Comparison of ENCODE assay signal across 35 cellular contexts in the genomic region with DNA sequence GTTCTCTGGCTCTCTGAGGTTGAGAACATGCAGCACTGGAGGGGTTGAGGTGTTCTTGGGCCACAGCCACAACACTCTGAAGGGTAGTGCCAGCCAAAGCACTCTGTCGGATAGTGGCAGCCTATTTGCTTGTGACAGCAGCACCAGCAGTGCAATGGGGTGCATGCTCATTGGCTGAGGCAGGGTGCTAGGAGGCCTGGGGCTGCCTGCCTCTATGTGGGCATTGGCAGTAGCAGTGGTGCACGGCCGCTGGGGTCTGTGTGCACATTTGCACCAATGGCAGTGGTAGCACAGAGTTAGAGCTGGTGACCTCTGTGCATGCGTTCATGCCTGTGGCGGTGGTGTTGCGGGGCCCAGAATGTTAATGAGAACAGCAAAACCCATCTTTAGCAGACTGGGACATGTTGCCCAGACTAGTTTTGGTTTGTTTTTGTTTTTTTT. TPM values are rescaled to one million over a fixed set of nuclear protein-coding genes. Genes with fewer than 3 reads are reported as not detected.
"Had no signal": no experiment of that assay in that cellular context is flagged by ENCODE, and none has a peak within 500 bp of the region (broad histone marks: within the 10 kb centered on the region; RNA-seq: fewer than 3 reads in every experiment).

No MANE protein-coding gene starts in this region.

- H3K27me3 Mint-ChIP-seq: effector memory CD8-positive, alpha-beta T cell; memory B cell; naive B cell had no signal

- H3K36me3 ChIP-seq: neural progenitor cell, uterus had no signal

- DNase-seq: caudate nucleus; cerebellar nuclear complex; cortex of kidney; effector memory CD8-positive, alpha-beta T cell; foreskin keratinocyte; heart left ventricle; left colon; mucosa of descending colon; naive B cell; nucleus accumbens; ovary; posterior cingulate gyrus; retina; stimulated activated CD4-positive, alpha-beta T cell treated with anti-CD3 and anti-CD28 coated beads, Interleukin-12 subunit alpha, Interleukin-12 subunit beta, amount 100 ng/mL, for 4 hours; stimulated activated CD4-positive, alpha-beta T cell treated with anti-CD3 and anti-CD28 coated beads, Interleukin-1b, Interleukin-23, amount 100 ng/mL, for 48 hours; stimulated activated CD4-positive, alpha-beta T cell treated with anti-CD3 and anti-CD28 coated beads, Interleukin-4, amount 100 ng/mL, for 1 hour; stimulated activated CD8-positive, alpha-beta memory T cell treated with anti-CD3 and anti-CD28 coated beads, Interleukin-4, amount 100 ng/mL, for 48 hours; stimulated activated naive CD4-positive, alpha-beta T cell treated with Interleukin-2 at 50 U/mL for 16 hours; upper lobe of left lung; uterus had no signal

- ATAC-seq: effector memory CD8-positive, alpha-beta T cell; foreskin keratinocyte; gastroesophageal sphincter; left colon; mucosa of descending colon; sciatic nerve had no signal

- H3K4me1 Mint-ChIP-seq: mesothelial cell of epicardium, nephron, neural progenitor cell had no signal

- H3K9me3 Mint-ChIP-seq: effector memory CD8-positive, alpha-beta T cell; memory B cell; naive B cell; nephron; neural progenitor cell had no signal

- H3K27ac ChIP-seq: epithelial cell of prostate, esophagus muscularis mucosa, foreskin keratinocyte, gastroesophageal sphincter, heart left ventricle, hepatocyte, neural progenitor cell, ovary, thoracic aorta, tibial nerve, upper lobe of left lung, uterus had no signal

- H3K4me1 ChIP-seq: foreskin keratinocyte, neural progenitor cell, tibial nerve, upper lobe of left lung, uterus had no signal

- H3K27ac Mint-ChIP-seq: memory B cell, mesothelial cell of epicardium, nephron, neural progenitor cell had no signal

- H3K4me3 Mint-ChIP-seq: effector memory CD8-positive, alpha-beta T cell; memory B cell; mesothelial cell of epicardium; naive B cell; nephron; neural progenitor cell had no signal

- H3K9me3 ChIP-seq: esophagus muscularis mucosa, gastroesophageal sphincter, heart left ventricle, mucosa of descending colon, ovary, thoracic aorta, tibial nerve, upper lobe of left lung, uterus had no signal

- H3K27me3 ChIP-seq: esophagus muscularis mucosa, foreskin keratinocyte, gastroesophageal sphincter, heart left ventricle, hepatocyte, neural progenitor cell, ovary, tibial nerve, upper lobe of left lung, uterus had no signal

- H3K4me3 ChIP-seq: esophagus muscularis mucosa, gastroesophageal sphincter, heart left ventricle, hepatocyte, lung, mucosa of descending colon, neural progenitor cell, ovary, smooth muscle cell, thoracic aorta, tibial nerve, upper lobe of left lung, uterus had no signal

RNA-seq across cellular contexts. Expression of gene SERPIND1, which starts 59.3 kb away (rescaled TPM):
- total RNA-seq: fibroblast of lung, foreskin keratinocyte, kidney epithelial cell, left colon, mesothelial cell of epicardium, mucosa of descending colon, smooth muscle cell, thoracic aorta had no signal
- polyA plus RNA-seq: foreskin keratinocyte had no signal
